ENCODE assay signal across 28 cellular contexts in genomic region chr6:79231101-79231500, GRCh38. TPM values are rescaled to one million over a fixed set of nuclear protein-coding genes. Genes with fewer than 3 reads are reported as not detected.
DNase-seq lines count a peak whose midpoint lies in the region; FAIRE-seq and TF ChIP-seq lines count a peak whose summit lies in the region.
"Had no signal": no experiment of that assay in that cellular context is flagged by ENCODE, and none has a peak within 500 bp of the region (broad histone marks: within the 10 kb centered on the region; RNA-seq: fewer than 3 reads in every experiment).

No MANE protein-coding gene starts in this region.

- H3K27ac ChIP-seq in OCI-LY7 (ENCODE audit: low read depth, low read length, poor library complexity, severe bottlenecking), result no peak overlapping the region
- no peak overlapping the region; a peak in 1 of 4 replicates for H3K27ac ChIP-seq in SK-N-SH (ENCODE audit: low read depth in 2 of 2, low read length in 1 of 2)
- H3K27ac ChIP-seq: BLaER1, SK-N-MC, upper lobe of right lung had no signal

- POLR2A ChIA-PET in OCI-LY7 (lab: Charles Lee), result interaction anchor here (0.6 kb wide), 1 partner anchor 632 kb away, joined by 3 read pairs; no protein-coding TSS in a partner anchor
- POLR2A ChIA-PET in SK-N-SH (lab: Yijun Ruan, JAX), result no interaction called here

- TF ChIP-seq RAD21 in SK-N-SH (IDR thresholded peaks at IDR 0.05; ENCODE audit: low read length), result no peak

- H3K27me3 Mint-ChIP-seq in brain (peaks cover 7% of the 10 kb centered on the region), nephron (ENCODE audit: low read depth) (no peaks in the 10 kb centered on the region)
- H3K27me3 Mint-ChIP-seq: activated CD4-positive, alpha-beta T cell treated with anti-CD3 and anti-CD28 coated beads for 36 hours; activated naive CD8-positive, alpha-beta T cell treated with anti-CD3 and anti-CD28 coated beads for 36 hours; naive thymus-derived CD8-positive, alpha-beta T cell had no signal

- H4K20me1 ChIP-seq in OCI-LY7 (ENCODE audit: insufficient read depth, low read length), result peaks cover 11% of the 10 kb centered on the region; the same call in 1 of the 2 replicates
- no peaks in the 10 kb centered on the region for H4K20me1 ChIP-seq in SK-N-SH (ENCODE audit: insufficient read depth)
- H4K20me1 ChIP-seq: BLaER1 had no signal

- H3K9ac ChIP-seq in SK-N-SH, result no peak overlapping the region
- H3K9ac ChIP-seq: BLaER1 had no signal

- no peak overlapping the region for H2AFZ ChIP-seq in OCI-LY7 (ENCODE audit: low read length)
- H2AFZ ChIP-seq in SK-N-SH (ENCODE audit: low read depth), result no peak overlapping the region

- DNase-seq in GM12892 (ENCODE audit: insufficient read length) (no peak), OCI-LY7 (ENCODE audit: low spot score) (no peak), NK-92 (lab: John Stamatoyannopoulos, UW; ENCODE audit: unreplicated experiment) (no peak), AG20443 (ENCODE audit: low spot score) (no peak), SK-N-SH (no peak), nucleus accumbens (lab: John Stamatoyannopoulos, UW) (no peak)
- DNase-seq: activated CD4-positive, alpha-beta T cell treated with anti-CD3 and anti-CD28 coated beads for 36 hours; activated effector memory CD4-positive, alpha-beta T cell treated with anti-CD3 and anti-CD28 coated beads, Interleukin-2, amount 50 U/mL, for 16 hours; activated naive CD8-positive, alpha-beta T cell treated with anti-CD3 and anti-CD28 coated beads for 36 hours; central memory CD4-positive, alpha-beta T cell; cortex of kidney; DMS79; GF-D8; GOT3; IMR-90; naive thymus-derived CD8-positive, alpha-beta T cell; NCI-H1048; NCI-H1694; retina; small intestine; stimulated activated naive CD4-positive, alpha-beta T cell; upper lobe of right lung had no signal

- H3K4me1 ChIP-seq in OCI-LY7 (ENCODE audit: insufficient read depth, low read length, poor library complexity, severe bottlenecking) (peaks cover 32% of the 10 kb centered on the region), SK-N-SH (ENCODE audit: control insufficient read depth in 1 of 2, insufficient read depth in 2 of 2, low read depth in 1 of 2, low read length in 1 of 2) (peaks cover 4 to 6% of the 10 kb centered on the region in 2 experiments; a peak in 2 of 4 replicates)
- H3K4me1 ChIP-seq: BLaER1 had no signal

- peaks cover 9% of the 10 kb centered on the region for H3F3A ChIP-seq in SK-N-SH (replicated peaks; ENCODE audit: insufficient read depth)

- peak overlapping the region; percentile 80 for H3K4me2 ChIP-seq in OCI-LY7 (ENCODE audit: low read length)
- H3K4me2 ChIP-seq in SK-N-SH, result no peak overlapping the region
- H3K4me2 ChIP-seq: BLaER1 had no signal

- no peaks in the 10 kb centered on the region for H3K27me3 ChIP-seq in SK-N-SH (ENCODE audit: insufficient read depth)
- H3K27me3 ChIP-seq: BLaER1, upper lobe of right lung had no signal

- WGBS in SK-N-SH (ENCODE audit: low lambda C conversion rate), result 94% methylated on average over 4 of the region's 4 CpGs

- H3K9me3 Mint-ChIP-seq in brain, result peaks cover 0 to 16% (median 5%) of the 10 kb centered on the region in 5 experiments
- H3K9me3 Mint-ChIP-seq in nephron, result no peaks in the 10 kb centered on the region
- H3K9me3 Mint-ChIP-seq: activated naive CD8-positive, alpha-beta T cell treated with anti-CD3 and anti-CD28 coated beads for 36 hours; naive thymus-derived CD8-positive, alpha-beta T cell; T-helper 1 cell treated with Interleukin-12 subunit alpha and Interleukin-12 subunit beta and Interleukin-4 antibody, amounts not matched to agents 30 μg/mL and 1 μg/mL, for 36 hours had no signal

- intact Hi-C loops in OCI-LY7 (cut with micrococcal nuclease; ENCODE audit: unreplicated experiment), result loop anchor here (5.0 kb wide), 1 partner anchor 876 kb away; the partner anchor contains the start of gene BCKDHB

- CTCF ChIA-PET in OCI-LY7 (lab: Charles Lee; ENCODE audit: unreplicated experiment), result no interaction called here
- CTCF ChIA-PET in SK-N-SH (lab: Yijun Ruan, JAX), result no interaction called here

- peaks cover 8% of the 10 kb centered on the region; the same call in 1 of the 2 replicates for H3K9me3 ChIP-seq in OCI-LY7 (ENCODE audit: low read length)
- no peaks in the 10 kb centered on the region for H3K9me3 ChIP-seq in SK-N-SH
- H3K9me3 ChIP-seq: BLaER1, upper lobe of right lung had no signal

- H3K9me2 ChIP-seq in OCI-LY7 (ENCODE audit: insufficient read depth, low read length) (no peaks in the 10 kb centered on the region), SK-N-SH (no peaks in the 10 kb centered on the region)

- peak overlapping the region in 4 of 5 experiments; percentile 8 to 82 (median 48) for H3K4me3 Mint-ChIP-seq in brain
- peak overlapping the region in 2 of 3 experiments; percentile 9 to 19 for H3K4me3 Mint-ChIP-seq in nephron
- H3K4me3 Mint-ChIP-seq: activated CD4-positive, alpha-beta T cell treated with anti-CD3 and anti-CD28 coated beads for 36 hours; activated naive CD8-positive, alpha-beta T cell treated with anti-CD3 and anti-CD28 coated beads for 36 hours; T-helper 1 cell treated with Interleukin-12 subunit alpha and Interleukin-12 subunit beta and Interleukin-4 antibody, amounts not matched to agents 30 μg/mL and 1 μg/mL, for 36 hours had no signal

- TF ChIP-seq CTCF in OCI-LY7 (conservative IDR thresholded peaks at IDR 0.05; ENCODE audit: low read length) (no peak), brain (conservative IDR thresholded peaks at IDR 0.05) (no peak), nephron (IDR thresholded peaks at IDR 0.05; ENCODE audit: unreplicated experiment in 3 of 3) (no peak), SK-N-SH (IDR thresholded peaks at IDR 0.05) (no peak)

- no peak for TF ChIP-seq EP300 in SK-N-SH (IDR thresholded peaks at IDR 0.05; ENCODE audit: borderline replicate concordance in 1 of 2, low read depth in 1 of 2, low read length in 1 of 2)

- TF ChIP-seq POLR2A in GM12892 (IDR thresholded peaks at IDR 0.05; ENCODE audit: low read depth, low read length), result no peak

- peak overlapping the region in 1 of 5 experiments; percentile 61 for H3K27ac Mint-ChIP-seq in brain
- H3K27ac Mint-ChIP-seq in nephron, result peak overlapping the region in 1 of 3 experiments; percentile 33
- H3K27ac Mint-ChIP-seq: activated CD4-positive, alpha-beta T cell treated with anti-CD3 and anti-CD28 coated beads for 36 hours; activated naive CD8-positive, alpha-beta T cell treated with anti-CD3 and anti-CD28 coated beads for 36 hours; T-helper 1 cell treated with Interleukin-12 subunit alpha and Interleukin-12 subunit beta and Interleukin-4 antibody, amounts not matched to agents 30 μg/mL and 1 μg/mL, for 36 hours had no signal

- H3K4me1 Mint-ChIP-seq in brain (peaks cover 56% of the 10 kb centered on the region), nephron (peaks cover 11% of the 10 kb centered on the region)

- H3K4me3 ChIP-seq in OCI-LY7 (ENCODE audit: low read depth, low read length, poor library complexity, severe bottlenecking) (no peak overlapping the region), SK-N-SH (ENCODE audit: low read depth in 2 of 2, low read length in 1 of 2) (no peak overlapping the region)
- H3K4me3 ChIP-seq: BLaER1, SK-N-MC, upper lobe of right lung had no signal

- BruUV-seq in OCI-LY7 (replicated peaks; lab: Mats Ljungman, UMichigan), result no TSS peak

- FAIRE-seq in GM12892 (lab: Jason Lieb, UNC), result peak; percentile 38
- FAIRE-seq: keratinocyte had no signal

- H3K36me3 ChIP-seq in OCI-LY7 (ENCODE audit: insufficient read depth, low read length), result no peaks in the 10 kb centered on the region
- peaks cover 0 to 12% of the 10 kb centered on the region in 2 experiments for H3K36me3 ChIP-seq in SK-N-SH (replicated peaks in 1 of 2; ENCODE audit: control insufficient read depth in 1 of 2, insufficient read depth in 2 of 2, low read length in 1 of 2)
- H3K36me3 ChIP-seq: BLaER1, upper lobe of right lung had no signal

- peaks cover 33% of the 10 kb centered on the region for H3K36me3 Mint-ChIP-seq in brain
- H3K36me3 Mint-ChIP-seq in nephron (ENCODE audit: low read depth), result peaks cover 28% of the 10 kb centered on the region

- peaks cover 63% of the 10 kb centered on the region for H3K79me2 ChIP-seq in OCI-LY7 (ENCODE audit: insufficient read depth, low read depth, low read length)
- H3K79me2 ChIP-seq in SK-N-SH (ENCODE audit: insufficient read depth), result peaks cover 72% of the 10 kb centered on the region

TF ChIP-seq in SK-N-SH, 30 proteins besides CTCF, POLR2A, EP300 and RAD21 (continues in another document):
- TF ChIP-seq PBX3 (IDR thresholded peaks at IDR 0.05) (no peak), RXRA (IDR thresholded peaks at IDR 0.05; ENCODE audit: borderline replicate concordance, low read depth) (no peak), GABPA (IDR thresholded peaks at IDR 0.05; ENCODE audit: low read depth) (no peak), MEF2A (IDR thresholded peaks at IDR 0.05; ENCODE audit: borderline replicate concordance, low read depth) (no peak), JUND (IDR thresholded peaks at IDR 0.05) (no peak), USF2 (IDR thresholded peaks at IDR 0.05; ENCODE audit: borderline replicate concordance, low read depth, low read length) (no peak), SIN3A (IDR thresholded peaks at IDR 0.05; ENCODE audit: borderline replicate concordance, low read depth, low read length) (no peak), NFIC (IDR thresholded peaks at IDR 0.05; ENCODE audit: borderline replicate concordance) (no peak), TCF12 (IDR thresholded peaks at IDR 0.05) (no peak), RFX5 (IDR thresholded peaks at IDR 0.05; ENCODE audit: low read length) (no peak)

RNA-seq across cellular contexts. Expression of gene HMGN3, which starts 3.4 kb away (rescaled TPM):
- polyA plus RNA-seq in GM12892 (2012; ENCODE audit: missing spikeins), result 202 TPM
- total RNA-seq in OCI-LY7 (2014; rRNA removed; shearing (Covaris generic)), result 105 and 134 TPM in 2 replicates
- 97.5 and 103 TPM in 2 replicates for total RNA-seq in OCI-LY7 (2022)
- polyA plus RNA-seq in brain (ENCODE audit: insufficient read depth, low read depth, low replicate concordance) (160 TPM), SK-N-SH (2012; rRNA removed) (57.6 and 64.5 TPM in 2 replicates)
- 72.9 and 119 TPM in 2 replicates for polyA plus RNA-seq in SK-N-SH (2012; cell fraction: cytosol; rRNA removed)
- polyA plus RNA-seq in SK-N-SH (2012; cell fraction: nucleus; rRNA removed), result 48.8 and 72.9 TPM in 2 replicates
